Comparison of ENCODE assay signal across 1 cellular context in the genomic region with DNA sequence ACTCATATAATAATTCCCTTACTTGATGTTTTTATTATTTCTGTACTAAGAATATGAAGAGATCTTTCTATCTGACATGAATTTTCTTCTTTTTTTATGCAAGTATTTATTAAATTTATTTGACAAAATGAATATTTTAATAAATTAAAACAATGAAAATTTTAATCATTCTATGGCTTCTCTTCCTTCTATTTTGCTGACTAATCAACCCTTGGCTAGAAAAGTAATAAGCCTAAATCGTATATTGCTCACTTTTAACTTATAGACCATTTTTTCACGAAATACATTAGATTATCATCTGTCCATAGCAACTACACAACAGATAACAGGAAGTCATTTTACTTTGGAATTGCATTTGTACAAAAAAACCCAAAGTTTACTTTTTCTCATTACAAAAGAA.
TF ChIP-seq lines count a peak whose summit lies in the region.

No MANE protein-coding gene starts in this region.

TF ChIP-seq in HepG2, 621 proteins besides CTCF, POLR2A, EP300 and RAD21:
- TF ChIP-seq MAFK (conservative IDR thresholded peaks at IDR 0.05 in 1 of 2, IDR thresholded peaks at IDR 0.05 in 1 of 2; ENCODE audit: low read length in 2 of 2) (peak; percentile 64 to 85), ZNF768 (CRISPR knock-in tag; IDR thresholded peaks at IDR 0.05) (no peak), MAFF (IDR thresholded peaks at IDR 0.05; ENCODE audit: low read depth, low read length) (peak; percentile 68; the same call in 1 of the 2 replicates)
TF ChIP-seq in HepG2: peak in this region for 2.
